Comparison of ENCODE assay signal across 24 cellular contexts in genomic region chr16:87527055-87527724, GRCh38. TPM values are rescaled to one million over a fixed set of nuclear protein-coding genes. Genes with fewer than 3 reads are reported as not detected.
A peak's percentile ranks its signal among the peaks of the same experiment; 100 is the strongest.
DNase-seq lines count a peak whose midpoint lies in the region; ATAC-seq, FAIRE-seq and TF ChIP-seq lines count a peak whose summit lies in the region.
"Had no signal": no experiment of that assay in that cellular context is flagged by ENCODE, and none has a peak within 500 bp of the region (broad histone marks: within the 10 kb centered on the region; RNA-seq: fewer than 3 reads in every experiment).

No MANE protein-coding gene starts in this region.

- H3K9me3 Mint-ChIP-seq in WTC11 (peaks cover 23% of the 10 kb centered on the region), progenitor cell of endocrine pancreas (ENCODE audit: low read depth) (peaks cover 10% of the 10 kb centered on the region)
- H3K9me3 Mint-ChIP-seq in activated T-cell treated with anti-CD3 and anti-CD28 coated beads, Interleukin-2, amount 50 U/mL, for 72 hours, result peaks cover 0 to 10% of the 10 kb centered on the region in 2 donors

- peak overlapping the region; percentile 24 for H2AFZ ChIP-seq in HepG2 (ENCODE audit: low read length)
- H2AFZ ChIP-seq: GM23338 had no signal

- no peaks in the 10 kb centered on the region for H4K20me1 ChIP-seq in HepG2 (ENCODE audit: insufficient read depth, low read length)
- H4K20me1 ChIP-seq: BLaER1 treated with 17β-estradiol and CSF1 and Interleukin-3, amounts not matched to agents 10 nM and 100 nM had no signal

- H3K36me3 ChIP-seq in HepG2 (replicated peaks in 1 of 2; ENCODE audit: control insufficient read depth in 1 of 2, insufficient read depth in 2 of 2, low read length in 2 of 2), result no peaks in the 10 kb centered on the region
- no peaks in the 10 kb centered on the region for H3K36me3 ChIP-seq in right lobe of liver
- H3K36me3 ChIP-seq: BE2C; BLaER1 treated with 17β-estradiol and CSF1 and Interleukin-3, amounts not matched to agents 10 nM and 100 nM had no signal

- H3K9me3 ChIP-seq in HepG2 (ENCODE audit: low read length) (no peaks in the 10 kb centered on the region), right lobe of liver (no peaks in the 10 kb centered on the region), right cardiac atrium (ENCODE audit: control insufficient read depth, low read length) (peaks cover 1% of the 10 kb centered on the region)

- H3K27me3 ChIP-seq in HepG2 (ENCODE audit: control insufficient read depth in 1 of 2, insufficient read depth in 2 of 2, low read length in 2 of 2) (no peaks in the 10 kb centered on the region), right lobe of liver (no peaks in the 10 kb centered on the region), right cardiac atrium (ENCODE audit: control insufficient read depth, insufficient read depth) (no peaks in the 10 kb centered on the region)
- H3K27me3 ChIP-seq: BE2C had no signal

- H3K4me3 ChIP-seq in HepG2 (replicated peaks in 1 of 3; ENCODE audit: insufficient read depth in 1 of 3, low read depth in 2 of 3, low read length in 3 of 3), result peak overlapping the region in 1 of 3 experiments; percentile 63; a peak in 2 of 6 replicates
- no peak overlapping the region for H3K4me3 ChIP-seq in right lobe of liver
- H3K4me3 ChIP-seq in right cardiac atrium (ENCODE audit: low read length), result no peak overlapping the region
- H3K4me3 ChIP-seq: BLaER1 treated with 17β-estradiol and CSF1 and Interleukin-3, amounts not matched to agents 10 nM and 100 nM; GM12878; GM23338 had no signal

- TF ChIP-seq EP300 in HepG2 (IDR thresholded peaks at IDR 0.05; ENCODE audit: low read depth in 2 of 2, low read length in 2 of 2) (no peak), HepG2 (CRISPR knock-in tag; IDR thresholded peaks at IDR 0.05; ENCODE audit: borderline replicate concordance) (no peak)

- ATAC-seq in HepG2, result no peak
- ATAC-seq in right lobe of liver, result no peak
- ATAC-seq in WTC11, result no peak
- ATAC-seq in right cardiac atrium, result no peak
- no peak for ATAC-seq in activated T-cell treated with anti-CD3 and anti-CD28 coated beads, Interleukin-2, amount 50 U/mL, for 72 hours (replicated peaks in 1 of 2)
- ATAC-seq: GM12878, GM23338 had no signal

- H3K27ac ChIP-seq in HepG2 (ENCODE audit: extremely low read length, insufficient read depth, low read length) (no peak overlapping the region), right lobe of liver (peak overlapping the region in 1 of 3 donors; percentile 89), right cardiac atrium (ENCODE audit: low read length) (no peak overlapping the region)
- H3K27ac ChIP-seq: 22Rv1; BLaER1 treated with 17β-estradiol and CSF1 and Interleukin-3, amounts not matched to agents 10 nM and 100 nM had no signal

- no peak for TF ChIP-seq RAD21 in HepG2 (CRISPR knock-in tag; IDR thresholded peaks at IDR 0.05)

- H3K79me2 ChIP-seq in HepG2 (ENCODE audit: insufficient read depth, low read length), result no peaks in the 10 kb centered on the region

- H3K4me1 Mint-ChIP-seq in WTC11, result no peaks in the 10 kb centered on the region
- no peaks in the 10 kb centered on the region for H3K4me1 Mint-ChIP-seq in progenitor cell of endocrine pancreas (ENCODE audit: low read depth)
- H3K4me1 Mint-ChIP-seq in activated T-cell treated with anti-CD3 and anti-CD28 coated beads, Interleukin-2, amount 50 U/mL, for 72 hours (ENCODE audit: low read depth), result no peaks in the 10 kb centered on the region
- H3K4me1 Mint-ChIP-seq: CD14-positive monocyte; CD8-positive, alpha-beta memory T cell; GM23338 had no signal

- POLR2A ChIA-PET in HepG2 (lab: Yijun Ruan, JAX) (interaction anchor here (1.0 kb wide), 1 partner anchor 9 kb away, joined by 3 read pairs; no protein-coding TSS in a partner anchor), WTC11 (lab: Charles Lee) (no interaction called here)

- BruUV-seq in HepG2 (replicated peaks; lab: Mats Ljungman, UMichigan), result no TSS peak

- H3K27me3 Mint-ChIP-seq in WTC11 (ENCODE audit: low read depth) (peaks cover 7% of the 10 kb centered on the region; the same call in 1 of the 2 replicates), progenitor cell of endocrine pancreas (peaks cover 5% of the 10 kb centered on the region)
- peaks cover 38% of the 10 kb centered on the region for H3K27me3 Mint-ChIP-seq in activated T-cell treated with anti-CD3 and anti-CD28 coated beads, Interleukin-2, amount 50 U/mL, for 72 hours (ENCODE audit: low read depth)

- CTCF ChIA-PET in HepG2 (lab: Yijun Ruan, JAX; ENCODE audit: low intra/inter-chr PET ratio, low total read pairs), result no interaction called here
- CTCF ChIA-PET in WTC11 (lab: Charles Lee), result no interaction called here

- TF ChIP-seq POLR2A in HepG2 (IDR thresholded peaks at IDR 0.05; ENCODE audit: insufficient read depth in 1 of 2, low read depth in 2 of 2, low read length in 2 of 2), result no peak
- TF ChIP-seq POLR2A in right lobe of liver (IDR thresholded peaks at IDR 0.05), result no peak

- H3K4me3 Mint-ChIP-seq in WTC11 (no peak overlapping the region), progenitor cell of endocrine pancreas (ENCODE audit: low read depth) (no peak overlapping the region)
- no peak overlapping the region for H3K4me3 Mint-ChIP-seq in activated T-cell treated with anti-CD3 and anti-CD28 coated beads, Interleukin-2, amount 50 U/mL, for 72 hours
- H3K4me3 Mint-ChIP-seq: CD14-positive monocyte; CD4-positive, alpha-beta T cell; GM23338; H9; HFFc6 had no signal

- DNase-seq in HepG2 (ENCODE audit: low spot score), result no peak
- DNase-seq in right lobe of liver, result no peak
- no peak for DNase-seq in WTC11 (ENCODE audit: low spot score)
- peak; percentile 91 for DNase-seq in islet precursor cell
- DNase-seq in progenitor cell of endocrine pancreas (ENCODE audit: low spot score, unreplicated experiment), result no peak
- no peak for DNase-seq in right cardiac atrium
- no peak for DNase-seq in activated T-cell treated with anti-CD3 and anti-CD28 coated beads, Interleukin-2, amount 50 U/mL, for 72 hours
- no peak for DNase-seq in GM19238 (ENCODE audit: insufficient read length, low spot score)
- DNase-seq: AML-193; BE2C; CD4-positive, alpha-beta T cell; CD8-positive, alpha-beta memory T cell; DMS 273 treated with DMSO at 0.1 percent for 48 hours; DMS79; GDM1; H9; HFFc6 had no signal

- H3K4me2 ChIP-seq in HepG2 (ENCODE audit: low read depth, low read length), result peak overlapping the region; percentile 97
- H3K4me2 ChIP-seq: BLaER1 treated with 17β-estradiol and CSF1 and Interleukin-3, amounts not matched to agents 10 nM and 100 nM; GM23338 had no signal

- in situ Hi-C loops in HepG2 (cut with HindIII; ENCODE audit: extremely low pct_ligation_motif_present, low pct_unique_long_range_greater_than_20kb), result no loop called here

- no peak for FAIRE-seq in HepG2 (lab: Jason Lieb, UNC)
- FAIRE-seq: A204.1, D721Med, GM12878 had no signal

- H3K36me3 Mint-ChIP-seq in WTC11 (peaks cover 4% of the 10 kb centered on the region), progenitor cell of endocrine pancreas (ENCODE audit: insufficient read depth) (peaks cover 4% of the 10 kb centered on the region)
- H3K36me3 Mint-ChIP-seq in activated T-cell treated with anti-CD3 and anti-CD28 coated beads, Interleukin-2, amount 50 U/mL, for 72 hours (ENCODE audit: insufficient read depth in 2 of 2), result peaks cover 5 to 6% of the 10 kb centered on the region in 2 donors
- H3K36me3 Mint-ChIP-seq: CD14-positive monocyte had no signal

- TF ChIP-seq CTCF in HepG2 (CRISPR knock-in tag; IDR thresholded peaks at IDR 0.05), result no peak
- no peak for TF ChIP-seq CTCF in right lobe of liver (IDR thresholded peaks at IDR 0.05)
- no peak for TF ChIP-seq CTCF in WTC11 (IDR thresholded peaks at IDR 0.05)
- TF ChIP-seq CTCF in progenitor cell of endocrine pancreas (IDR thresholded peaks at IDR 0.05; ENCODE audit: unreplicated experiment), result no peak

- H3K4me1 ChIP-seq in HepG2 (ENCODE audit: insufficient read depth, low read length), result peaks cover 92% of the 10 kb centered on the region
- peaks cover 0 to 22% (median 11%) of the 10 kb centered on the region in 4 donors for H3K4me1 ChIP-seq in right lobe of liver
- H3K4me1 ChIP-seq in right cardiac atrium (ENCODE audit: control insufficient read depth, insufficient read depth, low read length), result no peaks in the 10 kb centered on the region
- H3K4me1 ChIP-seq: BE2C; BLaER1 treated with 17β-estradiol and CSF1 and Interleukin-3, amounts not matched to agents 10 nM and 100 nM had no signal

- 33% methylated on average over 10 of the region's 11 CpGs for WGBS in HepG2 (ENCODE audit: low lambda C conversion rate)
- WGBS in right lobe of liver (ENCODE audit: insufficient coverage, low coverage, low lambda C conversion rate, missing lambda C conversion rate), result 64% methylated on average over 5 of the region's 11 CpGs
- WGBS in right cardiac atrium, result 83% methylated on average over 11 of the region's 11 CpGs

- H3K9ac ChIP-seq in HepG2 (ENCODE audit: insufficient read depth, low read depth, low read length), result peak overlapping the region; percentile 74; the same call in 1 of the 2 replicates
- H3K9ac ChIP-seq: BLaER1 treated with 17β-estradiol and CSF1 and Interleukin-3, amounts not matched to agents 10 nM and 100 nM had no signal

- H3K27ac Mint-ChIP-seq in WTC11 (no peak overlapping the region), progenitor cell of endocrine pancreas (peak overlapping the region; percentile 52)
- H3K27ac Mint-ChIP-seq in activated T-cell treated with anti-CD3 and anti-CD28 coated beads, Interleukin-2, amount 50 U/mL, for 72 hours, result no peak overlapping the region
- H3K27ac Mint-ChIP-seq: CD14-positive monocyte; CD4-positive, alpha-beta T cell; CD8-positive, alpha-beta memory T cell; GM23338; H9; HFFc6 had no signal

- intact Hi-C loops in HepG2 (cut with micrococcal nuclease; ENCODE audit: unreplicated experiment) (no loop called here), right lobe of liver (cut with DNase I) (no loop called here), right cardiac atrium (cut with DNase I) (no loop called here)

RNA-seq across cellular contexts. Expression of gene ZCCHC14, which starts 34.4 kb away (rescaled TPM):
- total RNA-seq in HepG2 (2016; rRNA removed; fragmentation: Illumina TruSeq; extraction: Trizol), result 12.5 and 20.4 TPM in 2 replicates
- 10.4 and 15.8 TPM in 2 replicates for total RNA-seq in HepG2 (2016; cell fraction: cytosol; rRNA removed; fragmentation: Illumina TruSeq; extraction: Trizol; ENCODE audit: low read depth)
- total RNA-seq in HepG2 (2016; cell fraction: insoluble cytoplasmic fraction; rRNA removed; fragmentation: Illumina TruSeq; extraction: Trizol), result 11.4 and 19.2 TPM in 2 replicates
- total RNA-seq in HepG2 (2016; cell fraction: membrane; rRNA removed; fragmentation: Illumina TruSeq; extraction: Trizol), result 9.4 and 10.4 TPM in 2 replicates
- 21.7 and 25.2 TPM in 2 replicates for total RNA-seq in HepG2 (2016; cell fraction: nucleus; rRNA removed; fragmentation: Illumina TruSeq; extraction: Trizol)
- 12.4 and 13.9 TPM in 2 replicates for polyA plus RNA-seq in HepG2 (2011; rRNA removed)
- 7.2 and 8.1 TPM in 2 replicates for polyA plus RNA-seq in HepG2 (2011; cell fraction: cytosol; rRNA removed)
- polyA plus RNA-seq in HepG2 (2011; cell fraction: nucleus; rRNA removed), result 44.4 and 55.9 TPM in 2 replicates
- polyA plus RNA-seq in HepG2 (2012), result 24.9 and 25.6 TPM in 2 replicates
- polyA plus RNA-seq in HepG2 (2016; cell fraction: cytosol; fragmentation: Illumina TruSeq; extraction: Trizol; ENCODE audit: low read depth), result 0.75 and 0.90 TPM in 2 replicates
- polyA plus RNA-seq in HepG2 (2016; cell fraction: insoluble cytoplasmic fraction; fragmentation: Illumina TruSeq; extraction: Trizol; ENCODE audit: low read depth), result 19.5 and 24.4 TPM in 2 replicates
- polyA plus RNA-seq in HepG2 (2016; cell fraction: membrane; fragmentation: Illumina TruSeq; extraction: Trizol; ENCODE audit: low read depth), result 3.1 and 3.9 TPM in 2 replicates
- polyA plus RNA-seq in HepG2 (2016; cell fraction: nucleus; fragmentation: Illumina TruSeq; extraction: Trizol; ENCODE audit: insufficient read depth, low read depth), result 46.5 and 48.4 TPM in 2 replicates
- 16.6 and 28.7 TPM in 2 replicates for polyA minus RNA-seq in HepG2 (2011; rRNA and poly(A)+ RNA removed; ENCODE audit: low replicate concordance)
- polyA minus RNA-seq in HepG2 (2011; cell fraction: cytosol; rRNA and poly(A)+ RNA removed), result 20.6 and 23.9 TPM in 2 replicates
- polyA minus RNA-seq in HepG2 (2011; cell fraction: nucleus; rRNA and poly(A)+ RNA removed), result 24.0 and 26.7 TPM in 2 replicates
- 10 to 100 TPM; 12.6 to 26.5 (median 17.7) TPM for total RNA-seq in right lobe of liver
- 30.6 to 33.8 TPM (median 30.9 TPM) in 3 replicates for total RNA-seq in WTC11 (2021)
- 40.5 and 42.4 TPM in 2 replicates for total RNA-seq in progenitor cell of endocrine pancreas
- total RNA-seq in right cardiac atrium, result 10 to 100 TPM; 21.9 to 29.4 (median 23.0) TPM
- polyA plus RNA-seq in right cardiac atrium, result 11.1 TPM
- 10 to 100 TPM; 13.6 to 14.1 TPM for total RNA-seq in activated T-cell treated with anti-CD3 and anti-CD28 coated beads, Interleukin-2, amount 50 U/mL, for 72 hours

Comparison
In these comparisons a context has a peak if more than half of its experiments do, and no peak if none do; other contexts are left out.
1. Of the 50 proteins assayed by ChIP-seq in both HepG2 and WTC11: peak only in HepG2: none; only in WTC11: none; in both: PRDM15; in neither: 49.